9 cellular contexts compared by ENCODE assay signal in genomic region chr1:110235839-110236682, GRCh38. TPM values are rescaled to one million over a fixed set of nuclear protein-coding genes. Genes with fewer than 3 reads are reported as not detected.
DNase-seq lines count a peak whose midpoint lies in the region; ATAC-seq and TF ChIP-seq lines count a peak whose summit lies in the region.
"Had no signal": no experiment of that assay in that cellular context is flagged by ENCODE, and none has a peak within 500 bp of the region (broad histone marks: within the 10 kb centered on the region; RNA-seq: fewer than 3 reads in every experiment).

No MANE protein-coding gene starts in this region.

- H3K27me3 ChIP-seq in left ventricle myocardium inferior (ENCODE audit: low read depth) = no peaks in the 10 kb centered on the region
- no peaks in the 10 kb centered on the region for H3K27me3 ChIP-seq in right atrium auricular region
- no peaks in the 10 kb centered on the region for H3K27me3 ChIP-seq in RWPE2 (ENCODE audit: insufficient read depth, poor library complexity, severe bottlenecking)
- H3K27me3 ChIP-seq in esophagus squamous epithelium = no peaks in the 10 kb centered on the region
- H3K27me3 ChIP-seq: cardiac muscle cell had no signal

- TF ChIP-seq POLR2A in esophagus squamous epithelium (IDR thresholded peaks at IDR 0.05) = no peak

- peak; percentile 85 for ATAC-seq in RWPE2 (ENCODE audit: low read depth)
- ATAC-seq in GM19395 (IDR thresholded peaks at IDR 0.05; ENCODE audit: unreplicated experiment) = no peak
- no peak for ATAC-seq in GM18867 (IDR thresholded peaks at IDR 0.05; ENCODE audit: unreplicated experiment)

- H3K4me3 ChIP-seq in left ventricle myocardium inferior (no peak overlapping the region), right atrium auricular region (no peak overlapping the region), RWPE2 (ENCODE audit: severe bottlenecking) (no peak overlapping the region), esophagus squamous epithelium (no peak overlapping the region)
- H3K4me3 ChIP-seq: cardiac muscle cell had no signal

- no peak for DNase-seq in left ventricle myocardium inferior
- no peak for DNase-seq in right atrium auricular region (ENCODE audit: low spot score)
- no peak for DNase-seq in RWPE2 (ENCODE audit: low spot score)
- DNase-seq in esophagus squamous epithelium (lab: John Stamatoyannopoulos, UW) = no peak
- DNase-seq in stimulated activated CD8-positive, alpha-beta memory T cell treated with anti-CD3 and anti-CD28 coated beads, Interleukin-12 subunit alpha, Interleukin-12 subunit beta, amount 100 ng/mL, for 24 hours (ENCODE audit: extremely low read depth) = peak; percentile 10
- no peak for DNase-seq in SW 1271 (lab: John Stamatoyannopoulos, UW)

- H3K36me3 ChIP-seq in left ventricle myocardium inferior (peaks cover 27% of the 10 kb centered on the region), right atrium auricular region (peaks cover 8% of the 10 kb centered on the region), RWPE2 (ENCODE audit: low read depth) (no peaks in the 10 kb centered on the region), esophagus squamous epithelium (peaks cover 0 to 32% (median 8%) of the 10 kb centered on the region in 3 donors)
- H3K36me3 ChIP-seq: cardiac muscle cell had no signal

- H3K4me1 ChIP-seq in left ventricle myocardium inferior (peaks cover 33% of the 10 kb centered on the region), right atrium auricular region (peaks cover 0 to 8% of the 10 kb centered on the region in 2 donors), RWPE2 (ENCODE audit: insufficient read depth, poor library complexity, severe bottlenecking) (peaks cover 10% of the 10 kb centered on the region), esophagus squamous epithelium (peaks cover 0 to 36% (median 13%) of the 10 kb centered on the region in 3 donors)

- TF ChIP-seq CTCF in left ventricle myocardium inferior (IDR thresholded peaks at IDR 0.05; ENCODE audit: borderline replicate concordance) = no peak
- TF ChIP-seq CTCF in right atrium auricular region (IDR thresholded peaks at IDR 0.05) = no peak
- no peak for TF ChIP-seq CTCF in RWPE2 (IDR thresholded peaks at IDR 0.05; ENCODE audit: poor library complexity, severe bottlenecking)
- no peak for TF ChIP-seq CTCF in esophagus squamous epithelium (IDR thresholded peaks at IDR 0.05)

- WGBS in esophagus squamous epithelium, 2 donors = 24 to 28% methylated on average over 11 of the region's 11 CpGs

- intact Hi-C loops in left ventricle myocardium inferior (cut with micrococcal nuclease) = no loop called here
- intact Hi-C loops in esophagus squamous epithelium (cut with DNase I) = no loop called here

- peak overlapping the region; percentile 51 for H3K27ac ChIP-seq in left ventricle myocardium inferior (replicated peaks)
- H3K27ac ChIP-seq in right atrium auricular region = peak overlapping the region in 1 of 2 donors; percentile 24
- peak overlapping the region; percentile 57 for H3K27ac ChIP-seq in RWPE2 (ENCODE audit: poor library complexity, severe bottlenecking)
- peak overlapping the region; percentile 27 to 62 (median 46) for H3K27ac ChIP-seq in esophagus squamous epithelium
- H3K27ac ChIP-seq: cardiac muscle cell had no signal

- H3K9me3 ChIP-seq in left ventricle myocardium inferior (replicated peaks) = peaks cover 15% of the 10 kb centered on the region
- peaks cover 3 to 9% of the 10 kb centered on the region in 2 donors for H3K9me3 ChIP-seq in right atrium auricular region
- no peaks in the 10 kb centered on the region for H3K9me3 ChIP-seq in RWPE2 (ENCODE audit: severe bottlenecking)
- no peaks in the 10 kb centered on the region for H3K9me3 ChIP-seq in esophagus squamous epithelium

RNA-seq across cellular contexts. Expression of gene KCNC4, which starts 25.9 kb away (rescaled TPM):
- total RNA-seq in left ventricle myocardium inferior (6.1 TPM), right atrium auricular region (1 to 10 TPM; 4.2 to 9.1 TPM), esophagus squamous epithelium (10 to 100 TPM in 1 of 4 donors, 1 to 10 TPM in 3; 4.2 to 10.9 (median 6.5) TPM)
